1 cellular context compared by ENCODE assay signal in the genomic region with DNA sequence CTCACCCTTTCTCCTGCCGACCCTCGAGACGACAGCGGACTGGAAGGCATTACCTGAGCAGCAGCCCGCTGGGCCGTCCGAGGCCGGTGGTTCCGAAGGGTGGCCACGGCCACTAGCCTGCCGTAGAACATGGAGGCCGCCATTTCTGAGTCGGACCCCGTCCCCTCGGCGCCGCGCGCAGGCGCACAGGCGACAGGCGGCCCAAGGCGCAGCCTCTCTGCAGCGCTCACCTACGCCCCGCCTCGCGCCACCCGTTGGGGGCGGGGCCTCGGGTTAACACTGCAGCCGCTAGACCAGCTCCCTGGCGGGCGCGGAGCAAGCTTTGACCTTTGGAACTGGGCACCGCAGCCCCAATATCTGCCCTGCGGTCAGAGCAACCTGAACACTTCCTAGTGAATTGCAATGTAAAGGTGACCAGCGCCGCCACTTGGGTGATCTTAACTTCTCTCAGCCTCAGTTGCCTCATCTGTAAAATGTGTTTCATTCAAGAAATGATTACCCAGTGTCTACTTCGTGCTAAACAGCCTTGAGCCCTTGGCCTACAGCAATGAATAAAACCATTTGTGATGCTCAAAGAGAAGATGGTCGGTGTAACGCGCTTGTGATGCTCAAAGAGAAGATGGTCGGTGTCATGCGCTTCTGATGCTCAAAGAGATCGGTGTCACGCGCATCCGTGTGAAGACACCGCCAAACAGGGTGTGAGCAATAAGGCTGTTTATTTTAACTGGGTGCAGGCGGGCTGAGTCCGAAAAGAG.
TF ChIP-seq lines count a peak whose summit lies in the region.

A gene (minus strand): TSS at position 147 of the 755 bp plus-strand sequence. CDS start 4 bp downstream, at position 143.

TF ChIP-seq in HepG2, 621 proteins besides CTCF, POLR2A, EP300 and RAD21 (continued from another document and continues in another):
- TF ChIP-seq, protein P1, sequence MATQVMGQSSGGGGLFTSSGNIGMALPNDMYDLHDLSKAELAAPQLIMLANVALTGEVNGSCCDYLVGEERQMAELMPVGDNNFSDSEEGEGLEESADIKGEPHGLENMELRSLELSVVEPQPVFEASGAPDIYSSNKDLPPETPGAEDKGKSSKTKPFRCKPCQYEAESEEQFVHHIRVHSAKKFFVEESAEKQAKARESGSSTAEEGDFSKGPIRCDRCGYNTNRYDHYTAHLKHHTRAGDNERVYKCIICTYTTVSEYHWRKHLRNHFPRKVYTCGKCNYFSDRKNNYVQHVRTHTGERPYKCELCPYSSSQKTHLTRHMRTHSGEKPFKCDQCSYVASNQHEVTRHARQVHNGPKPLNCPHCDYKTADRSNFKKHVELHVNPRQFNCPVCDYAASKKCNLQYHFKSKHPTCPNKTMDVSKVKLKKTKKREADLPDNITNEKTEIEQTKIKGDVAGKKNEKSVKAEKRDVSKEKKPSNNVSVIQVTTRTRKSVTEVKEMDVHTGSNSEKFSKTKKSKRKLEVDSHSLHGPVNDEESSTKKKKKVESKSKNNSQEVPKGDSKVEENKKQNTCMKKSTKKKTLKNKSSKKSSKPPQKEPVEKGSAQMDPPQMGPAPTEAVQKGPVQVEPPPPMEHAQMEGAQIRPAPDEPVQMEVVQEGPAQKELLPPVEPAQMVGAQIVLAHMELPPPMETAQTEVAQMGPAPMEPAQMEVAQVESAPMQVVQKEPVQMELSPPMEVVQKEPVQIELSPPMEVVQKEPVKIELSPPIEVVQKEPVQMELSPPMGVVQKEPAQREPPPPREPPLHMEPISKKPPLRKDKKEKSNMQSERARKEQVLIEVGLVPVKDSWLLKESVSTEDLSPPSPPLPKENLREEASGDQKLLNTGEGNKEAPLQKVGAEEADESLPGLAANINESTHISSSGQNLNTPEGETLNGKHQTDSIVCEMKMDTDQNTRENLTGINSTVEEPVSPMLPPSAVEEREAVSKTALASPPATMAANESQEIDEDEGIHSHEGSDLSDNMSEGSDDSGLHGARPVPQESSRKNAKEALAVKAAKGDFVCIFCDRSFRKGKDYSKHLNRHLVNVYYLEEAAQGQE (IDR thresholded peaks at IDR 0.05; ENCODE audit: borderline replicate concordance in 1 of 2, low read depth in 1 of 2, low read length in 2 of 2), result no peak
- TF ChIP-seq KDM2A (CRISPR knock-in tag; IDR thresholded peaks at IDR 0.05; ENCODE audit: borderline replicate concordance, low read depth) (peak; percentile 96), NR2C2 (CRISPR knock-in tag; IDR thresholded peaks at IDR 0.05; ENCODE audit: borderline replicate concordance) (peak; percentile 53), SP1 (IDR thresholded peaks at IDR 0.05) (no peak), SP1 (CRISPR knock-in tag; IDR thresholded peaks at IDR 0.05) (peak; percentile 76), XRCC5 (optimal IDR thresholded peaks at IDR 0.05; ENCODE audit: low read length) (peak; percentile 68), SALL1 (CRISPR knock-in tag; IDR thresholded peaks at IDR 0.05) (peak; percentile 53), ELF3 (CRISPR knock-in tag; IDR thresholded peaks at IDR 0.05) (peak; percentile 60; the same call in 1 of the 2 replicates), NONO (IDR thresholded peaks at IDR 0.05) (no peak), NONO (CRISPR knock-in tag; conservative IDR thresholded peaks at IDR 0.05) (peak; percentile 67; the same call in 1 of the 2 replicates), ZNF772 (CRISPR knock-in tag; IDR thresholded peaks at IDR 0.05) (peak; percentile 57; the same call in 1 of the 2 replicates), POLR2G (IDR thresholded peaks at IDR 0.05; ENCODE audit: low read depth, low read length) (peak; percentile 84), ZKSCAN8 (CRISPR knock-in tag; IDR thresholded peaks at IDR 0.05; ENCODE audit: borderline replicate concordance) (peak; percentile 32; the same call in 1 of the 2 replicates), ZNF614 (CRISPR knock-in tag; IDR thresholded peaks at IDR 0.05; ENCODE audit: borderline replicate concordance) (peak; percentile 72; the same call in 1 of the 2 replicates), RCOR2 (CRISPR knock-in tag; IDR thresholded peaks at IDR 0.05) (peak; percentile 69), ATM (IDR thresholded peaks at IDR 0.05; ENCODE audit: borderline replicate concordance) (no peak), ZNF235 (CRISPR knock-in tag; IDR thresholded peaks at IDR 0.05; ENCODE audit: borderline replicate concordance) (0 out of 2 replicates have a peak, but pooled peaks have one; percentile 54), ZNF251 (CRISPR knock-in tag; IDR thresholded peaks at IDR 0.05) (0 out of 2 replicates have a peak, but pooled peaks have one; percentile 7), ZNF441 (CRISPR knock-in tag; IDR thresholded peaks at IDR 0.05; ENCODE audit: borderline replicate concordance) (0 out of 2 replicates have a peak, but pooled peaks have one; percentile 19), POLR2AphosphoS5 (IDR thresholded peaks at IDR 0.05; ENCODE audit: low read depth, low read length) (peak; percentile 84), NFE2L2 (IDR thresholded peaks at IDR 0.05; ENCODE audit: low read length) (no peak), ZMYM3 (CRISPR knock-in tag; IDR thresholded peaks at IDR 0.05) (peak; percentile 96), RFXAP (CRISPR knock-in tag; IDR thresholded peaks at IDR 0.05; ENCODE audit: borderline replicate concordance) (no peak)
- TF ChIP-seq, protein P2, sequence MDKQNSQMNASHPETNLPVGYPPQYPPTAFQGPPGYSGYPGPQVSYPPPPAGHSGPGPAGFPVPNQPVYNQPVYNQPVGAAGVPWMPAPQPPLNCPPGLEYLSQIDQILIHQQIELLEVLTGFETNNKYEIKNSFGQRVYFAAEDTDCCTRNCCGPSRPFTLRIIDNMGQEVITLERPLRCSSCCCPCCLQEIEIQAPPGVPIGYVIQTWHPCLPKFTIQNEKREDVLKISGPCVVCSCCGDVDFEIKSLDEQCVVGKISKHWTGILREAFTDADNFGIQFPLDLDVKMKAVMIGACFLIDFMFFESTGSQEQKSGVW (CRISPR knock-in tag; IDR thresholded peaks at IDR 0.05; ENCODE audit: borderline replicate concordance), result no peak
- TF ChIP-seq, protein P3, sequence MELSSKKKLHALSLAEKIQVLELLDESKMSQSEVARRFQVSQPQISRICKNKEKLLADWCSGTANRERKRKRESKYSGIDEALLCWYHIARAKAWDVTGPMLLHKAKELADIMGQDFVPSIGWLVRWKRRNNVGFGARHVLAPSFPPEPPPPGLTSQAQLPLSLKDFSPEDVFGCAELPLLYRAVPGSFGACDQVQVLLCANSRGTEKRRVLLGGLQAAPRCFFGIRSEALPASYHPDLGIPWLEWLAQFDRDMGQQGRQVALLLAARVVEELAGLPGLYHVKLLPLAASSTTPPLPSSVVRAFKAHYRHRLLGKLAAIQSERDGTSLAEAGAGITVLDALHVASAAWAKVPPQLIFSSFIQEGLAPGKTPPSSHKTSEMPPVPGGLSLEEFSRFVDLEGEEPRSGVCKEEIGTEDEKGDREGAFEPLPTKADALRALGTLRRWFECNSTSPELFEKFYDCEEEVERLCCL (CRISPR knock-in tag; IDR thresholded peaks at IDR 0.05; ENCODE audit: borderline replicate concordance), result 0 out of 2 replicates have a peak, but pooled peaks have one; percentile 52
- TF ChIP-seq, protein P4, sequence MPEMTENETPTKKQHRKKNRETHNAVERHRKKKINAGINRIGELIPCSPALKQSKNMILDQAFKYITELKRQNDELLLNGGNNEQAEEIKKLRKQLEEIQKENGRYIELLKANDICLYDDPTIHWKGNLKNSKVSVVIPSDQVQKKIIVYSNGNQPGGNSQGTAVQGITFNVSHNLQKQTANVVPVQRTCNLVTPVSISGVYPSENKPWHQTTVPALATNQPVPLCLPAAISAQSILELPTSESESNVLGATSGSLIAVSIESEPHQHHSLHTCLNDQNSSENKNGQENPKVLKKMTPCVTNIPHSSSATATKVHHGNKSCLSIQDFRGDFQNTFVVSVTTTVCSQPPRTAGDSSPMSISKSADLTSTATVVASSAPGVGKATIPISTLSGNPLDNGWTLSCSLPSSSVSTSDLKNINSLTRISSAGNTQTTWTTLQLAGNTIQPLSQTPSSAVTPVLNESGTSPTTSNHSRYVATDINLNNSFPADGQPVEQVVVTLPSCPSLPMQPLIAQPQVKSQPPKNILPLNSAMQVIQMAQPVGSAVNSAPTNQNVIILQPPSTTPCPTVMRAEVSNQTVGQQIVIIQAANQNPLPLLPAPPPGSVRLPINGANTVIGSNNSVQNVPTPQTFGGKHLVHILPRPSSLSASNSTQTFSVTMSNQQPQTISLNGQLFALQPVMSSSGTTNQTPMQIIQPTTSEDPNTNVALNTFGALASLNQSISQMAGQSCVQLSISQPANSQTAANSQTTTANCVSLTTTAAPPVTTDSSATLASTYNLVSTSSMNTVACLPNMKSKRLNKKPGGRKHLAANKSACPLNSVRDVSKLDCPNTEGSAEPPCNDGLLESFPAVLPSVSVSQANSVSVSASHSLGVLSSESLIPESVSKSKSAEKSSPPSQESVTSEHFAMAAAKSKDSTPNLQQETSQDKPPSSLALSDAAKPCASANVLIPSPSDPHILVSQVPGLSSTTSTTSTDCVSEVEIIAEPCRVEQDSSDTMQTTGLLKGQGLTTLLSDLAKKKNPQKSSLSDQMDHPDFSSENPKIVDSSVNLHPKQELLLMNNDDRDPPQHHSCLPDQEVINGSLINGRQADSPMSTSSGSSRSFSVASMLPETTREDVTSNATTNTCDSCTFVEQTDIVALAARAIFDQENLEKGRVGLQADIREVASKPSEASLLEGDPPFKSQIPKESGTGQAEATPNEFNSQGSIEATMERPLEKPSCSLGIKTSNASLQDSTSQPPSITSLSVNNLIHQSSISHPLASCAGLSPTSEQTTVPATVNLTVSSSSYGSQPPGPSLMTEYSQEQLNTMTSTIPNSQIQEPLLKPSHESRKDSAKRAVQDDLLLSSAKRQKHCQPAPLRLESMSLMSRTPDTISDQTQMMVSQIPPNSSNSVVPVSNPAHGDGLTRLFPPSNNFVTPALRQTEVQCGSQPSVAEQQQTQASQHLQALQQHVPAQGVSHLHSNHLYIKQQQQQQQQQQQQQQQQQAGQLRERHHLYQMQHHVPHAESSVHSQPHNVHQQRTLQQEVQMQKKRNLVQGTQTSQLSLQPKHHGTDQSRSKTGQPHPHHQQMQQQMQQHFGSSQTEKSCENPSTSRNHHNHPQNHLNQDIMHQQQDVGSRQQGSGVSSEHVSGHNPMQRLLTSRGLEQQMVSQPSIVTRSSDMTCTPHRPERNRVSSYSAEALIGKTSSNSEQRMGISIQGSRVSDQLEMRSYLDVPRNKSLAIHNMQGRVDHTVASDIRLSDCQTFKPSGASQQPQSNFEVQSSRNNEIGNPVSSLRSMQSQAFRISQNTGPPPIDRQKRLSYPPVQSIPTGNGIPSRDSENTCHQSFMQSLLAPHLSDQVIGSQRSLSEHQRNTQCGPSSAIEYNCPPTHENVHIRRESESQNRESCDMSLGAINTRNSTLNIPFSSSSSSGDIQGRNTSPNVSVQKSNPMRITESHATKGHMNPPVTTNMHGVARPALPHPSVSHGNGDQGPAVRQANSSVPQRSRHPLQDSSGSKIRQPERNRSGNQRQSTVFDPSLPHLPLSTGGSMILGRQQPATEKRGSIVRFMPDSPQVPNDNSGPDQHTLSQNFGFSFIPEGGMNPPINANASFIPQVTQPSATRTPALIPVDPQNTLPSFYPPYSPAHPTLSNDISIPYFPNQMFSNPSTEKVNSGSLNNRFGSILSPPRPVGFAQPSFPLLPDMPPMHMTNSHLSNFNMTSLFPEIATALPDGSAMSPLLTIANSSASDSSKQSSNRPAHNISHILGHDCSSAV (CRISPR knock-in tag; IDR thresholded peaks at IDR 0.05; ENCODE audit: borderline replicate concordance), result 0 out of 2 replicates have a peak, but pooled peaks have one; percentile 62
- TF ChIP-seq, protein P5, sequence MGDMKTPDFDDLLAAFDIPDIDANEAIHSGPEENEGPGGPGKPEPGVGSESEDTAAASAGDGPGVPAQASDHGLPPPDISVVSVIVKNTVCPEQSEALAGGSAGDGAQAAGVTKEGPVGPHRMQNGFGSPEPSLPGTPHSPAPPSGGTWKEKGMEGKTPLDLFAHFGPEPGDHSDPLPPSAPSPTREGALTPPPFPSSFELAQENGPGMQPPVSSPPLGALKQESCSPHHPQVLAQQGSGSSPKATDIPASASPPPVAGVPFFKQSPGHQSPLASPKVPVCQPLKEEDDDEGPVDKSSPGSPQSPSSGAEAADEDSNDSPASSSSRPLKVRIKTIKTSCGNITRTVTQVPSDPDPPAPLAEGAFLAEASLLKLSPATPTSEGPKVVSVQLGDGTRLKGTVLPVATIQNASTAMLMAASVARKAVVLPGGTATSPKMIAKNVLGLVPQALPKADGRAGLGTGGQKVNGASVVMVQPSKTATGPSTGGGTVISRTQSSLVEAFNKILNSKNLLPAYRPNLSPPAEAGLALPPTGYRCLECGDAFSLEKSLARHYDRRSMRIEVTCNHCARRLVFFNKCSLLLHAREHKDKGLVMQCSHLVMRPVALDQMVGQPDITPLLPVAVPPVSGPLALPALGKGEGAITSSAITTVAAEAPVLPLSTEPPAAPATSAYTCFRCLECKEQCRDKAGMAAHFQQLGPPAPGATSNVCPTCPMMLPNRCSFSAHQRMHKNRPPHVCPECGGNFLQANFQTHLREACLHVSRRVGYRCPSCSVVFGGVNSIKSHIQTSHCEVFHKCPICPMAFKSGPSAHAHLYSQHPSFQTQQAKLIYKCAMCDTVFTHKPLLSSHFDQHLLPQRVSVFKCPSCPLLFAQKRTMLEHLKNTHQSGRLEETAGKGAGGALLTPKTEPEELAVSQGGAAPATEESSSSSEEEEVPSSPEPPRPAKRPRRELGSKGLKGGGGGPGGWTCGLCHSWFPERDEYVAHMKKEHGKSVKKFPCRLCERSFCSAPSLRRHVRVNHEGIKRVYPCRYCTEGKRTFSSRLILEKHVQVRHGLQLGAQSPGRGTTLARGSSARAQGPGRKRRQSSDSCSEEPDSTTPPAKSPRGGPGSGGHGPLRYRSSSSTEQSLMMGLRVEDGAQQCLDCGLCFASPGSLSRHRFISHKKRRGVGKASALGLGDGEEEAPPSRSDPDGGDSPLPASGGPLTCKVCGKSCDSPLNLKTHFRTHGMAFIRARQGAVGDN (CRISPR knock-in tag; IDR thresholded peaks at IDR 0.05), result peak; percentile 86
- TF ChIP-seq, protein P6, sequence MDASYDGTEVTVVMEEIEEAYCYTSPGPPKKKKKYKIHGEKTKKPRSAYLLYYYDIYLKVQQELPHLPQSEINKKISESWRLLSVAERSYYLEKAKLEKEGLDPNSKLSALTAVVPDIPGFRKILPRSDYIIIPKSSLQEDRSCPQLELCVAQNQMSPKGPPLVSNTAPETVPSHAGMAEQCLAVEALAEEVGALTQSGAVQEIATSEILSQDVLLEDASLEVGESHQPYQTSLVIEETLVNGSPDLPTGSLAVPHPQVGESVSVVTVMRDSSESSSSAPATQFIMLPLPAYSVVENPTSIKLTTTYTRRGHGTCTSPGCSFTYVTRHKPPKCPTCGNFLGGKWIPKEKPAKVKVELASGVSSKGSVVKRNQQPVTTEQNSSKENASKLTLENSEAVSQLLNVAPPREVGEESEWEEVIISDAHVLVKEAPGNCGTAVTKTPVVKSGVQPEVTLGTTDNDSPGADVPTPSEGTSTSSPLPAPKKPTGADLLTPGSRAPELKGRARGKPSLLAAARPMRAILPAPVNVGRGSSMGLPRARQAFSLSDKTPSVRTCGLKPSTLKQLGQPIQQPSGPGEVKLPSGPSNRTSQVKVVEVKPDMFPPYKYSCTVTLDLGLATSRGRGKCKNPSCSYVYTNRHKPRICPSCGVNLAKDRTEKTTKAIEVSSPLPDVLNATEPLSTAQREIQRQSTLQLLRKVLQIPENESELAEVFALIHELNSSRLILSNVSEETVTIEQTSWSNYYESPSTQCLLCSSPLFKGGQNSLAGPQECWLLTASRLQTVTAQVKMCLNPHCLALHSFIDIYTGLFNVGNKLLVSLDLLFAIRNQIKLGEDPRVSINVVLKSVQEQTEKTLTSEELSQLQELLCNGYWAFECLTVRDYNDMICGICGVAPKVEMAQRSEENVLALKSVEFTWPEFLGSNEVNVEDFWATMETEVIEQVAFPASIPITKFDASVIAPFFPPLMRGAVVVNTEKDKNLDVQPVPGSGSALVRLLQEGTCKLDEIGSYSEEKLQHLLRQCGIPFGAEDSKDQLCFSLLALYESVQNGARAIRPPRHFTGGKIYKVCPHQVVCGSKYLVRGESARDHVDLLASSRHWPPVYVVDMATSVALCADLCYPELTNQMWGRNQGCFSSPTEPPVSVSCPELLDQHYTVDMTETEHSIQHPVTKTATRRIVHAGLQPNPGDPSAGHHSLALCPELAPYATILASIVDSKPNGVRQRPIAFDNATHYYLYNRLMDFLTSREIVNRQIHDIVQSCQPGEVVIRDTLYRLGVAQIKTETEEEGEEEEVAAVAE (CRISPR knock-in tag; IDR thresholded peaks at IDR 0.05; ENCODE audit: borderline replicate concordance), result peak; percentile 20; the same call in 1 of the 2 replicates
